ENCODE assay signal across 8 cellular contexts in genomic region chr16:3305109-3306068, GRCh38. TPM values are rescaled to one million over a fixed set of nuclear protein-coding genes. Genes with fewer than 3 reads are reported as not detected.
DNase-seq lines count a peak whose midpoint lies in the region; ATAC-seq lines count a peak whose summit lies in the region.

Gene TIGD7, minus strand, starts transcription at chr16:3305430. Its CDS starts 4,816 bp downstream, at chr16:3300614.
Gene ZNF75A, plus strand, starts transcription at chr16:3305497. Its CDS starts 2,932 bp downstream, at chr16:3308429.

- H3K4me3 Mint-ChIP-seq in CD4-positive, CD25-positive, alpha-beta regulatory T cell: peak within 1 kb of the TSS; percentile 85 to 88 (median 87)

- WGBS in mesodermal cell (ENCODE audit: insufficient coverage in 2 of 2), 2 experiments: 3% methylated on average over 89 to 103 of the region's 103 CpGs

- peak; percentile 94 to 96 for ATAC-seq in CD4-positive, CD25-positive, alpha-beta regulatory T cell (ENCODE audit: low read depth in 2 of 2)
- ATAC-seq in GM19397 (IDR thresholded peaks at IDR 0.05; ENCODE audit: unreplicated experiment): peak; percentile 94
- peak; percentile 85 for ATAC-seq in HG03565 (IDR thresholded peaks at IDR 0.05; ENCODE audit: unreplicated experiment)

- DNase-seq in CD4-positive, CD25-positive, alpha-beta regulatory T cell: peak; percentile 82 to 95 (median 86)
- peak; percentile 89 for DNase-seq in NOMO-1 (lab: John Stamatoyannopoulos, UW; ENCODE audit: unreplicated experiment in 2 of 2)
- peak; percentile 60 for DNase-seq in activated CD8-positive, alpha-beta memory T cell treated with anti-CD3 and anti-CD28 coated beads, Interleukin-2, amount 50 U/mL, for 1 hour (ENCODE audit: extremely low read depth)
- DNase-seq in stimulated activated CD8-positive, alpha-beta memory T cell treated with anti-CD3 and anti-CD28 coated beads, Interleukin-15, amount 100 ng/mL, for 1 hour (ENCODE audit: low read depth): peak; percentile 51

- H3K27ac Mint-ChIP-seq in CD4-positive, CD25-positive, alpha-beta regulatory T cell: peak within 1 kb of the TSS; percentile 76 to 88 (median 86)

- peaks cover 5% of the 10 kb centered on the region for H3K4me1 ChIP-seq in CD4-positive, CD25-positive, alpha-beta regulatory T cell (ENCODE audit: control insufficient read depth, insufficient read depth, low read length, poor library complexity, severe bottlenecking)
- H3K4me1 ChIP-seq in endocrine pancreas (ENCODE audit: control insufficient read depth, insufficient read depth, low read length) (no peaks in the 10 kb centered on the region), mesodermal cell (ENCODE audit: control insufficient read depth, insufficient read depth, low read length, poor library complexity, severe bottlenecking) (no peaks in the 10 kb centered on the region)

- H3K36me3 ChIP-seq in CD4-positive, CD25-positive, alpha-beta regulatory T cell (ENCODE audit: control insufficient read depth, insufficient read depth, low read length): peaks cover 20% of the 10 kb centered on the region
- H3K36me3 ChIP-seq in endocrine pancreas (ENCODE audit: control insufficient read depth, insufficient read depth, low read length) (peaks cover 16% of the 10 kb centered on the region), mesodermal cell (ENCODE audit: control insufficient read depth, insufficient read depth, low read length) (peaks cover 68% of the 10 kb centered on the region)

- H3K4me3 ChIP-seq in CD4-positive, CD25-positive, alpha-beta regulatory T cell (ENCODE audit: low read depth, low read length): peak within 1 kb of the TSS; percentile 77
- H3K4me3 ChIP-seq in endocrine pancreas (ENCODE audit: control insufficient read depth, insufficient read depth, low read length) (peak within 1 kb of the TSS; percentile 85), mesodermal cell (ENCODE audit: extremely low read depth, insufficient read depth, low read length, poor library complexity, severe bottlenecking) (peak within 1 kb of the TSS; percentile 69)

- peaks cover 49 to 74% of the 10 kb centered on the region in 2 experiments for H3K9me3 ChIP-seq in CD4-positive, CD25-positive, alpha-beta regulatory T cell (ENCODE audit: control insufficient read depth in 2 of 2, low read length in 2 of 2)
- peaks cover 2% of the 10 kb centered on the region for H3K9me3 ChIP-seq in endocrine pancreas (ENCODE audit: control insufficient read depth, low read length)
- peaks cover 65% of the 10 kb centered on the region for H3K9me3 ChIP-seq in mesodermal cell (ENCODE audit: control insufficient read depth, low read length)

- no peaks in the 10 kb centered on the region for H3K27me3 ChIP-seq in CD4-positive, CD25-positive, alpha-beta regulatory T cell (ENCODE audit: control insufficient read depth, insufficient read depth, low read length)
- H3K27me3 ChIP-seq in endocrine pancreas (ENCODE audit: control insufficient read depth, insufficient read depth, low read length): no peaks in the 10 kb centered on the region

- peak within 1 kb of the TSS; percentile 72 for H3K9ac ChIP-seq in endocrine pancreas (ENCODE audit: control insufficient read depth, insufficient read depth, low read length)

- H3K9me3 Mint-ChIP-seq in CD4-positive, CD25-positive, alpha-beta regulatory T cell: peaks cover 1 to 53% (median 16%) of the 10 kb centered on the region in 7 donors

- H3K27ac ChIP-seq in CD4-positive, CD25-positive, alpha-beta regulatory T cell (ENCODE audit: insufficient read depth, low read length, poor library complexity, severe bottlenecking): peak within 1 kb of the TSS; percentile 84
- peak within 1 kb of the TSS; percentile 86 for H3K27ac ChIP-seq in mesodermal cell (ENCODE audit: low read depth, low read length, severe bottlenecking)

- no peaks in the 10 kb centered on the region for H3K27me3 Mint-ChIP-seq in CD4-positive, CD25-positive, alpha-beta regulatory T cell

- H3K4me1 Mint-ChIP-seq in CD4-positive, CD25-positive, alpha-beta regulatory T cell: peaks cover 5 to 32% (median 10%) of the 10 kb centered on the region in 4 donors

- peaks cover 34% of the 10 kb centered on the region for H3K36me3 Mint-ChIP-seq in CD4-positive, CD25-positive, alpha-beta regulatory T cell

RNA-seq across cellular contexts. Expression of gene TIGD7, which starts in this region (rescaled TPM):
- total RNA-seq in CD4-positive, CD25-positive, alpha-beta regulatory T cell: 3.1 TPM
- polyA plus RNA-seq in CD4-positive, CD25-positive, alpha-beta regulatory T cell: 1 to 10 TPM; 3.1 to 6.2 (median 4.8) TPM
- 1.8 TPM for polyA plus RNA-seq in mesodermal cell (2013, experiment 1 of 2)
- 3.4 TPM for polyA plus RNA-seq in mesodermal cell (2013, experiment 2 of 2)

RNA-seq across cellular contexts. Expression of gene ZNF75A, which starts in this region (rescaled TPM):
- total RNA-seq in CD4-positive, CD25-positive, alpha-beta regulatory T cell: 36.4 TPM
- polyA plus RNA-seq in CD4-positive, CD25-positive, alpha-beta regulatory T cell: 10 to 100 TPM; 15.7 to 25.9 (median 21.7) TPM
- 15.8 TPM for polyA plus RNA-seq in mesodermal cell (2013, experiment 1 of 2)
- polyA plus RNA-seq in mesodermal cell (2013, experiment 2 of 2): 18.4 TPM

Comparison
In these comparisons a context has a peak if more than half of its experiments do, and no peak if none do; other contexts are left out.
1. Peak in every context shown above with its lines: DNase-seq, ATAC-seq, H3K4me3 ChIP-seq and H3K27ac ChIP-seq.